In genomic region chr1:115933625-115934024, GRCh38 we compare ENCODE assay signal across 29 cellular contexts. TPM values are rescaled to one million over a fixed set of nuclear protein-coding genes. Genes with fewer than 3 reads are reported as not detected.
"Had no signal": no experiment of that assay in that cellular context is flagged by ENCODE, and none has a peak within 500 bp of the region (broad histone marks: within the 10 kb centered on the region; RNA-seq: fewer than 3 reads in every experiment).

No MANE protein-coding gene starts in this region.

- FAIRE-seq: colon, endometrium, endothelial cell of umbilical vein, frontal cortex had no signal

- H3K36me3 ChIP-seq: colonic mucosa, esophagus muscularis mucosa, esophagus squamous epithelium, gastrocnemius medialis, gastroesophageal sphincter, heart left ventricle, heart right ventricle had no signal

- H3K4me3 ChIP-seq: colonic mucosa, coronary artery, dorsolateral prefrontal cortex, esophagus muscularis mucosa, esophagus squamous epithelium, gastrocnemius medialis, gastroesophageal sphincter, heart left ventricle, heart right ventricle had no signal

- ATAC-seq: effector memory CD8-positive, alpha-beta T cell; esophagus mucosa; foreskin keratinocyte; gastrocnemius medialis; gastroesophageal sphincter; heart left ventricle; heart right ventricle had no signal

- H3K27me3 ChIP-seq: colonic mucosa, dorsolateral prefrontal cortex, esophagus muscularis mucosa, esophagus squamous epithelium, foreskin keratinocyte, gastrocnemius medialis, gastroesophageal sphincter, heart left ventricle had no signal

- H3K4me1 ChIP-seq: colonic mucosa, gastrocnemius medialis, gastroesophageal sphincter had no signal

- H3K27ac ChIP-seq: colonic mucosa, coronary artery, dorsolateral prefrontal cortex, epithelial cell of prostate, esophagus muscularis mucosa, esophagus squamous epithelium, foreskin keratinocyte, gastrocnemius medialis, gastroesophageal sphincter, heart left ventricle, heart right ventricle had no signal

- DNase-seq: colonic mucosa; cortex of kidney; dermis blood vessel endothelial cell; dorsolateral prefrontal cortex; effector CD4-positive, alpha-beta T cell; effector CD8-positive, alpha-beta T cell; effector memory CD4-positive, alpha-beta T cell; effector memory CD8-positive, alpha-beta T cell; endodermal cell; erythroblast; esophagus squamous epithelium; foreskin fibroblast; foreskin keratinocyte; foreskin melanocyte; gastrocnemius medialis; glutamatergic neuron; head of caudate nucleus; heart left ventricle; heart right ventricle had no signal

- H3K9me3 ChIP-seq: colonic mucosa, esophagus muscularis mucosa, esophagus squamous epithelium, gastrocnemius medialis, gastroesophageal sphincter, heart right ventricle had no signal

RNA-seq across cellular contexts. Expression of gene SLC22A15, which starts 42.7 kb away (rescaled TPM):
- total RNA-seq: dermis microvascular lymphatic vessel endothelial cell had no signal
